ENCODE assay signal across 7 cellular contexts in genomic region chr12:56645201-56645716, GRCh38. TPM values are rescaled to one million over a fixed set of nuclear protein-coding genes. Genes with fewer than 3 reads are reported as not detected.
DNase-seq lines count a peak whose midpoint lies in the region; ATAC-seq and TF ChIP-seq lines count a peak whose summit lies in the region.

No MANE protein-coding gene starts in this region.

- no peak overlapping the region for H4K91ac ChIP-seq in H9 (ENCODE audit: insufficient read length, low read depth, low read length)

- H3K27me3 ChIP-seq in H9 (ENCODE audit: insufficient read depth, low read length) (no peaks in the 10 kb centered on the region), esophagus squamous epithelium (no peaks in the 10 kb centered on the region)

- intact Hi-C loops in esophagus squamous epithelium (cut with DNase I) = loop anchor here (10.0 kb wide), 1 partner anchor 80 kb away; the partner anchor contains the start of gene NACA

- H4K20me1 ChIP-seq in H9 (ENCODE audit: control insufficient read depth, insufficient read depth, insufficient read length) = no peaks in the 10 kb centered on the region

- H3K4me3 ChIP-seq in SK-N-MC (peak overlapping the region; percentile 94), esophagus squamous epithelium (peak overlapping the region; percentile 79 to 91 (median 86))

- no peak overlapping the region for H2BK12ac ChIP-seq in H9 (ENCODE audit: insufficient read length, low read depth, low read length)

- peak overlapping the region; percentile 96 for H3K4me2 ChIP-seq in H9 (ENCODE audit: insufficient read depth, insufficient read length, low read length)

- H2BK5ac ChIP-seq in H9 (ENCODE audit: insufficient read length, low read length) = no peak overlapping the region

- TF ChIP-seq CTCF in H9 (conservative IDR thresholded peaks at IDR 0.05) = 0 out of 3 replicates have a peak, but pooled peaks have one; percentile 14
- no peak for TF ChIP-seq CTCF in esophagus squamous epithelium (IDR thresholded peaks at IDR 0.05)
- no peak for TF ChIP-seq CTCF in nephron progenitor cell (IDR thresholded peaks at IDR 0.05)

- H3K4ac ChIP-seq in H9 (ENCODE audit: low read depth, low read length) = no peak overlapping the region

- peak overlapping the region; percentile 75 for H3K18ac ChIP-seq in H9 (ENCODE audit: insufficient read length, low read depth, low read length)

- H3K9ac ChIP-seq in H9 (ENCODE audit: extremely low read depth, insufficient read length, low read length) = peak overlapping the region; percentile 95
- peak overlapping the region; percentile 97 for H3K9ac ChIP-seq in SK-N-MC (ENCODE audit: insufficient read length)

- H3K9me3 ChIP-seq in H9 (ENCODE audit: control insufficient read depth, low read depth, low read length) (no peaks in the 10 kb centered on the region), SK-N-MC (ENCODE audit: low read depth, low read length) (no peaks in the 10 kb centered on the region), esophagus squamous epithelium (no peaks in the 10 kb centered on the region)

- H3T11ph ChIP-seq in H9 (ENCODE audit: low read length) = no peak overlapping the region

- peak overlapping the region; percentile 37 for H4K5ac ChIP-seq in H9 (ENCODE audit: insufficient read length, low read depth, low read length)

- H3K14ac ChIP-seq in H9 (ENCODE audit: insufficient read depth, low read length) = peak overlapping the region; percentile 89

- H2AFZ ChIP-seq in H9 (ENCODE audit: low read length) = no peak overlapping the region

- H3K27me3 Mint-ChIP-seq in H9 (ENCODE audit: low read depth) (no peaks in the 10 kb centered on the region), nephron progenitor cell (ENCODE audit: low read depth, poor library complexity) (no peaks in the 10 kb centered on the region)

- TF ChIP-seq POLR2A in esophagus squamous epithelium (IDR thresholded peaks at IDR 0.05) = no peak

- no peak overlapping the region for H2BK15ac ChIP-seq in H9 (ENCODE audit: low read depth, low read length)

- H3K4me3 Mint-ChIP-seq in H9 = peak overlapping the region; percentile 99 to 100
- H3K4me3 Mint-ChIP-seq in nephron progenitor cell = peak overlapping the region; percentile 100

- DNase-seq in H9 (no peak), SK-N-MC (ENCODE audit: low read depth, low spot score) (no peak), esophagus squamous epithelium (lab: John Stamatoyannopoulos, UW) (no peak), nephron progenitor cell (peak; percentile 18)

- H3K23me2 ChIP-seq in H9 (ENCODE audit: insufficient read length, low read depth, low read length, poor library complexity, severe bottlenecking) = no peaks in the 10 kb centered on the region

- WGBS in H9 (ENCODE audit: extremely low coverage, insufficient read length, low lambda C conversion rate) = no CpG with 5 or more reads among the region's 29 CpGs
- WGBS in esophagus squamous epithelium, 2 donors = 0 to 1% methylated on average over 13 to 14 of the region's 29 CpGs

- H3K9me3 Mint-ChIP-seq in H9 (no peaks in the 10 kb centered on the region), nephron progenitor cell (peaks cover 5% of the 10 kb centered on the region)

- H2BK20ac ChIP-seq in H9 (ENCODE audit: low read depth, low read length, poor library complexity, severe bottlenecking) = no peak overlapping the region

- no peak overlapping the region for H2BK120ac ChIP-seq in H9 (ENCODE audit: low read depth, low read length, poor library complexity, severe bottlenecking)

- H3K4me1 Mint-ChIP-seq in H9 (peaks cover 16 to 18% of the 10 kb centered on the region in 2 experiments), nephron progenitor cell (peaks cover 25% of the 10 kb centered on the region)

- H3K27ac Mint-ChIP-seq in H9 (peak overlapping the region; percentile 95 to 99 (median 99)), nephron progenitor cell (peak overlapping the region; percentile 94)

- peak overlapping the region; percentile 15 for H3K56ac ChIP-seq in H9 (ENCODE audit: insufficient read length, low read depth, low read length)

- no peak overlapping the region for H2AK5ac ChIP-seq in H9 (ENCODE audit: insufficient read length, low read length)

- ATAC-seq in GM19395 (IDR thresholded peaks at IDR 0.05; ENCODE audit: unreplicated experiment) = no peak
- ATAC-seq in GM19328 (IDR thresholded peaks at IDR 0.05; ENCODE audit: unreplicated experiment) = no peak
- ATAC-seq in GM21390 (IDR thresholded peaks at IDR 0.05; ENCODE audit: unreplicated experiment) = no peak

- peaks cover 17% of the 10 kb centered on the region; the same call in 1 of the 2 replicates for H3K79me2 ChIP-seq in H9 (ENCODE audit: insufficient read depth, low read length)

- H3K27ac ChIP-seq in H9 (ENCODE audit: insufficient read length, low read depth, low read length) (no peak overlapping the region), SK-N-MC (peak overlapping the region; percentile 88), esophagus squamous epithelium (peak overlapping the region; percentile 89 to 97 (median 94))

- no peaks in the 10 kb centered on the region for H3K4me1 ChIP-seq in H9 (ENCODE audit: insufficient read depth, low read length)
- peaks cover 8 to 55% (median 36%) of the 10 kb centered on the region in 3 donors for H3K4me1 ChIP-seq in esophagus squamous epithelium

- H3K79me1 ChIP-seq in H9 (ENCODE audit: insufficient read depth, low read depth, low read length, poor library complexity, severe bottlenecking) = no peaks in the 10 kb centered on the region

- H3K36me3 Mint-ChIP-seq in H9 (ENCODE audit: insufficient read depth in 1 of 3, low read depth in 3 of 3) (peaks cover 46 to 49% (median 47%) of the 10 kb centered on the region in 3 experiments), nephron progenitor cell (ENCODE audit: low read depth) (peaks cover 40% of the 10 kb centered on the region)

- peaks cover 46% of the 10 kb centered on the region for H3K36me3 ChIP-seq in SK-N-MC (ENCODE audit: insufficient read depth, low read length)
- H3K36me3 ChIP-seq in esophagus squamous epithelium = peaks cover 26 to 44% (median 36%) of the 10 kb centered on the region in 3 donors

- no peak overlapping the region for H3K23ac ChIP-seq in H9 (ENCODE audit: insufficient read length, low read depth, low read length)

- H4K8ac ChIP-seq in H9 (replicated peaks; ENCODE audit: insufficient read length, low read depth, low read length) = no peak overlapping the region

RNA-seq across cellular contexts. Expression of gene ATP5F1B, which starts 0.5 kb away (rescaled TPM):
- total RNA-seq in H9 (2021) (927 and 936 TPM in 2 replicates), esophagus squamous epithelium (100 to 1,000 TPM; 337 to 726 (median 526) TPM)

RNA-seq across cellular contexts. Expression of gene BAZ2A, which starts 15.1 kb away (rescaled TPM):
- total RNA-seq in H9 (2021) (94.1 and 108 TPM in 2 replicates), esophagus squamous epithelium (10 to 100 TPM; 36.7 to 65.3 (median 59.8) TPM)

RNA-seq across cellular contexts. Expression of gene PTGES3, which starts 42.8 kb away (rescaled TPM):
- total RNA-seq in H9 (2021) (435 and 449 TPM in 2 replicates), esophagus squamous epithelium (100 to 1,000 TPM in 2 of 4 donors, 10 to 100 TPM in 2; 61.9 to 157 (median 100) TPM)
